ENCODE assay signal across 10 cellular contexts in the genomic region with DNA sequence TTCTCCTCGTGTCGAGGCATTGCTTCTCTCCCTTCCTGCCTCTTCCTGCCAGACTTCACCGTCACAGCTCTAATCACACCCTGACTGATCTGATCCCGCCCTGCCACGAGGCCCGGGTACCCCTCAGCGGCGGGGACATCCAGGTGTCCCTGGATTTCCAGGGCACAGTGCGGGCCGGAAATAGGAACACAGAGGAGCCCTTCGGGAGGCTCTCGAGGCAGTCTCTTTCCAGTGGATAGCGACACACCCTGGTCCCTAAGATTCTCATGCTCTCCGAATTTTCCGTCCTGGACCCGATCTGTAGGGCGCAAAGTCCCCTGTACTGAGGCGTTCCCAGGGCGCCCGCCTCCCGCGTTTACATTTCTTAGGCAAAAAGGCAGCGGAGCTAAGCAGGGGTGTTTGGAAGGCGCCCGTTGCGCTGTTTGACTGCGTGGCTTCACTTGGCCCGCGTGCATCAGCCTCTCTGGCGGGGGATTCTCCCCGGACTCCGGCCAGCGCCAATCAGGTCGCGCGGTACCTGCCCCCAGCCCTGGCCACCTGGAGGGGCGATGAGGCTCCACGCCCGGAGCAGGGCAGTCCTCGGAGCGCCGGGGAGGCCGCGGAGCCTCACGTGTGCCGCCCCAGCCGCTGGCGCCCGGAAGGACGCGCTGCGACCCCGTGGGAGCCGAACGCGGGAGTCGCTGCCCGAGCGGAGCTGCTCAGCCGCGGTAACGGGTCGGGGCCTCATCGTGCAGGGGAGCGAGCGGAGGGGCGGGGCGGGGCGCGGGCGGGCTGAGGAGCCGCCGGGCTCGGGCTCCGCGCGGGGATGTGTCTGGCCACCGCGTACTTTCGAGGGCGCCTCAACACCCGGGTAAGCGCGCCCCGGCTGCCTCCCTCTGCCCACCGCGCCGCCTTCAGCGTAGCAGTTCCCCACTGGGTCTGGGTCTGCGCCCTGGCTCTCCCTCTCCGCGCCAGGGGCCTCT. TPM values are rescaled to one million over a fixed set of nuclear protein-coding genes. Genes with fewer than 3 reads are reported as not detected.
DNase-seq lines count a peak whose midpoint lies in the region; ATAC-seq and TF ChIP-seq lines count a peak whose summit lies in the region.
"Had no signal": no experiment of that assay in that cellular context is flagged by ENCODE, and none has a peak within 500 bp of the region (broad histone marks: within the 10 kb centered on the region; RNA-seq: fewer than 3 reads in every experiment).

A gene (plus strand): TSS at position 575 of the 962 bp plus-strand sequence. CDS start 69,807 bp downstream, outside the sequence.

- H3K27ac Mint-ChIP-seq in T-helper 2 cell treated with Interferon-gamma antibody and Interleukin-4, amounts not matched to agents 5 μg/mL and 100 μg/mL, for 36 hours: no peak within 1 kb of the TSS

- H3K27me3 ChIP-seq in esophagus squamous epithelium: peaks cover 10 to 97% (median 17%) of the 10 kb centered on the region in 4 donors
- H3K27me3 ChIP-seq in psoas muscle (ENCODE audit: insufficient read depth in 3 of 3, low read length in 2 of 3): peaks cover 4 to 78% (median 15%) of the 10 kb centered on the region in 3 donors

- TF ChIP-seq POLR2A in esophagus squamous epithelium (IDR thresholded peaks at IDR 0.05): no peak

- H3K4me3 ChIP-seq in esophagus squamous epithelium: peak within 1 kb of the TSS; percentile 7 to 56 (median 28)
- H3K4me3 ChIP-seq in psoas muscle: peak within 1 kb of the TSS; percentile 51

- peaks cover 67% of the 10 kb centered on the region for H3K27me3 Mint-ChIP-seq in T-helper 2 cell treated with Interferon-gamma antibody and Interleukin-4, amounts not matched to agents 5 μg/mL and 100 μg/mL, for 36 hours (ENCODE audit: low read depth)

- peaks cover 6% of the 10 kb centered on the region for H3K4me1 Mint-ChIP-seq in T-helper 2 cell treated with Interferon-gamma antibody and Interleukin-4, amounts not matched to agents 5 μg/mL and 100 μg/mL, for 36 hours (ENCODE audit: low read depth)

- 1 to 3% methylated on average over 13 to 15 of the region's 92 CpGs for WGBS in esophagus squamous epithelium, 2 donors
- 1% methylated on average over 60 to 90 of the region's 92 CpGs for WGBS in psoas muscle, 3 donors

- no peak within 1 kb of the TSS for H3K27ac ChIP-seq in esophagus squamous epithelium
- no peak within 1 kb of the TSS for H3K27ac ChIP-seq in psoas muscle

- H3K9me3 ChIP-seq in esophagus squamous epithelium: no peaks in the 10 kb centered on the region
- no peaks in the 10 kb centered on the region for H3K9me3 ChIP-seq in psoas muscle
- H3K9me3 ChIP-seq: adrenal gland had no signal

- no peaks in the 10 kb centered on the region for H3K36me3 ChIP-seq in esophagus squamous epithelium
- no peaks in the 10 kb centered on the region for H3K36me3 ChIP-seq in psoas muscle (ENCODE audit: insufficient read depth in 1 of 2, low read depth in 1 of 2)
- H3K36me3 ChIP-seq: adrenal gland had no signal

- no peak within 1 kb of the TSS for H3K4me3 Mint-ChIP-seq in T-helper 2 cell treated with Interferon-gamma antibody and Interleukin-4, amounts not matched to agents 5 μg/mL and 100 μg/mL, for 36 hours

- ATAC-seq in psoas muscle: no peak
- no peak for ATAC-seq in GM19463 (IDR thresholded peaks at IDR 0.05; ENCODE audit: unreplicated experiment)
- no peak for ATAC-seq in HG02885 (IDR thresholded peaks at IDR 0.05; ENCODE audit: poor library complexity, unreplicated experiment)
- ATAC-seq: HCT116 had no signal

- TF ChIP-seq CTCF in GM10266 (IDR thresholded peaks at IDR 0.05; ENCODE audit: control insufficient read depth, insufficient read depth, low read depth, missing control alignments) (no peak), esophagus squamous epithelium (IDR thresholded peaks at IDR 0.05) (no peak), psoas muscle (IDR thresholded peaks at IDR 0.05) (no peak)

- DNase-seq in GM10266 (ENCODE audit: extremely low spot score) (peak; percentile 33), NCI-H69 (lab: John Stamatoyannopoulos, UW) (peak; percentile 64), esophagus squamous epithelium (lab: John Stamatoyannopoulos, UW) (no peak), psoas muscle (no peak), NCI-H510A treated with DMSO at 0.1 percent for 48 hours (lab: John Stamatoyannopoulos, UW) (no peak)
- no peak for DNase-seq in T-helper 2 cell treated with Interferon-gamma antibody and Interleukin-4, amounts not matched to agents 5 μg/mL and 100 μg/mL, for 36 hours (ENCODE audit: low spot score)

- no peaks in the 10 kb centered on the region for H3K9me3 Mint-ChIP-seq in T-helper 2 cell treated with Interferon-gamma antibody and Interleukin-4, amounts not matched to agents 5 μg/mL and 100 μg/mL, for 36 hours

- no peaks in the 10 kb centered on the region for H3K36me3 Mint-ChIP-seq in T-helper 2 cell treated with Interferon-gamma antibody and Interleukin-4, amounts not matched to agents 5 μg/mL and 100 μg/mL, for 36 hours (ENCODE audit: low read depth)

- intact Hi-C loops in esophagus squamous epithelium (cut with DNase I): no loop called here
- intact Hi-C loops in psoas muscle (cut with DNase I): no loop called here

- H3K4me1 ChIP-seq in esophagus squamous epithelium (peaks cover 9 to 24% (median 16%) of the 10 kb centered on the region in 3 donors), psoas muscle (peaks cover 17% of the 10 kb centered on the region)

RNA-seq across cellular contexts. Expression of the gene that starts here (rescaled TPM):
- total RNA-seq in esophagus squamous epithelium: not detected
- total RNA-seq in psoas muscle: under 1 TPM in 2 of 4 donors, not detected in 2; 0.15 to 0.52 TPM
- polyA plus RNA-seq in psoas muscle: under 1 TPM; 0.04 to 0.08 (median 0.06) TPM

Comparison
In these comparisons a context has a peak if more than half of its experiments do, and no peak if none do; other contexts are left out.
1. DNase-seq: peak in GM10266 (single experiment) and NCI-H69 (single experiment); none in esophagus squamous epithelium (single experiment), psoas muscle (0 of 2), T-helper 2 cell treated with Interferon-gamma antibody and Interleukin-4, amounts not matched to agents 5 μg/mL and 100 μg/mL, for 36 hours (single experiment) and NCI-H510A treated with DMSO at 0.1 percent for 48 hours (single experiment).